ENCODE assay signal across 19 cellular contexts in genomic region chr3:189515916-189516531, GRCh38.
"Had no signal": no experiment of that assay in that cellular context is flagged by ENCODE, and none has a peak within 500 bp of the region (broad histone marks: within the 10 kb centered on the region; RNA-seq: fewer than 3 reads in every experiment).

No MANE protein-coding gene starts in this region.

- H3K9ac ChIP-seq: SK-N-SH had no signal

- H3K4me1 ChIP-seq: left lung, pancreas had no signal

- ATAC-seq: activated CD8-positive, alpha-beta T cell treated with anti-CD3 and anti-CD28 coated beads, Interleukin-2, amount 10 ng/mL, durations not matched to agents 7 days and 5 days; left lung; mucosa of descending colon; naive thymus-derived CD4-positive, alpha-beta T cell; pancreas; stimulated activated memory B cell treated with anti-CD40 and anti-IgM and Interleukin-4, amounts not matched to agents 10 μg/mL and 1 μg/mL and 100 μg/mL, for 72 hours had no signal

- H3K27ac ChIP-seq: dorsolateral prefrontal cortex, hepatocyte, left lung, pancreas, suprapubic skin, WERI-Rb-1 had no signal

- FAIRE-seq: pancreas had no signal

- H3K9me3 Mint-ChIP-seq: endodermal cell had no signal

- H3K79me2 ChIP-seq: hepatocyte had no signal

- H3K4me2 ChIP-seq: hepatocyte, SK-N-SH had no signal

- H3K9me3 ChIP-seq: SK-N-SH had no signal

- H3K36me3 ChIP-seq: left lung, pancreas, suprapubic skin, WERI-Rb-1 had no signal

- H3K27me3 Mint-ChIP-seq: naive thymus-derived CD4-positive, alpha-beta T cell; stimulated activated memory B cell treated with anti-CD40 and anti-IgM and Interleukin-4, amounts not matched to agents 10 μg/mL and 1 μg/mL and 100 μg/mL, for 72 hours had no signal

- H3K4me3 ChIP-seq: dorsolateral prefrontal cortex, hepatocyte, left lung, mucosa of descending colon, pancreas, suprapubic skin had no signal

- DNase-seq: activated CD4-positive, alpha-beta T cell treated with anti-CD3 and anti-CD28 coated beads for 4 hours; activated CD8-positive, alpha-beta memory T cell treated with anti-CD3 and anti-CD28 coated beads, Interleukin-2, amount 50 U/mL, for 4 hours; activated CD8-positive, alpha-beta T cell treated with anti-CD3 and anti-CD28 coated beads, Interleukin-2, amount 10 ng/mL, durations not matched to agents 7 days and 5 days; activated naive CD4-positive, alpha-beta T cell treated with Interleukin-2 at 50 U/mL for 16 hours; aorta; dorsolateral prefrontal cortex; endodermal cell; erythroblast; left lung; mucosa of descending colon; naive thymus-derived CD4-positive, alpha-beta T cell; pancreas; SK-N-SH; stimulated activated CD4-positive, alpha-beta T cell treated with anti-CD3 and anti-CD28 coated beads, Interleukin-12 subunit alpha, Interleukin-12 subunit beta, amount 100 ng/mL, for 4 hours; WERI-Rb-1 had no signal

- H2AFZ ChIP-seq: hepatocyte had no signal

- H3K4me1 Mint-ChIP-seq: endodermal cell had no signal

- H3K4me3 Mint-ChIP-seq: activated CD8-positive, alpha-beta T cell treated with anti-CD3 and anti-CD28 coated beads, Interleukin-2, amount 10 ng/mL, durations not matched to agents 7 days and 5 days; endodermal cell; naive thymus-derived CD4-positive, alpha-beta T cell; stimulated activated memory B cell treated with anti-CD40 and anti-IgM and Interleukin-4, amounts not matched to agents 10 μg/mL and 1 μg/mL and 100 μg/mL, for 72 hours; type B pancreatic cell had no signal

- H3K36me3 Mint-ChIP-seq: type B pancreatic cell had no signal

- H3K27me3 ChIP-seq: hepatocyte, left lung, pancreas, suprapubic skin had no signal

- H3K27ac Mint-ChIP-seq: activated CD8-positive, alpha-beta T cell treated with anti-CD3 and anti-CD28 coated beads, Interleukin-2, amount 10 ng/mL, durations not matched to agents 7 days and 5 days; endodermal cell; naive thymus-derived CD4-positive, alpha-beta T cell; stimulated activated memory B cell treated with anti-CD40 and anti-IgM and Interleukin-4, amounts not matched to agents 10 μg/mL and 1 μg/mL and 100 μg/mL, for 72 hours; type B pancreatic cell had no signal
